ENCODE assay signal across 1 cellular context in the genomic region with DNA sequence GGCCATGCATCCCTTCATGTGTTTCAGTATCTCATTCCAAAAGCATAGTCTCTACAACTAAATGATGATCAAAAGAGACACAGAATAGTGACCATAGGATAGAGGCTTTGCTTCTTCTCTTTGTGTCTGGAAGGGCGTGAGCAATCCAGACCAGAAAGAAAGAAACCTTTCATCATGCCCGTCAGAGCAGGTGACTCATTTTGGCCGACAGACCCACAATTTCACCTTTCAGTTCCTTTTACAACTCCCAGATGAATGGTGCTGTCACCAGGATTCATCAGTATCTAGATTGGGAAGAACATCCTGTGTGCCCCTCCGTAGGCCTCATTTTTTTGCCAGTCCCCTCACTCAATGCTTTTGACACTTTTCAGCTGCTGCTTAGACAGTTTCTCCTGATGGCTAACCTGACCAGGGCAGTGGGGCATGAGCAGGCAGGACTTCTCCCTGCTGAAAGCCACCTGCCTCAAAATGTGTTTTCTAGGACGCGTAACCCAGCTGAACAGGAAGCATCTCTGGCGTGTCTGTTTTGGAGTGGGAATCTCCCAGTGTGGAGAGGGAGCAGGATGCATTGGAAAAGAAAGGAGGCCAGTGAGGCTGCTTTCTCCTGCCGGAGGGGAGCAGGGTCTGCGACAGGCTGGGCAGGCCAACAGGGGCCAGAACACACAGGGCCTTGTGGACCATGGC.
TF ChIP-seq lines count a peak whose summit lies in the region.

No MANE protein-coding gene starts in this region.

TF ChIP-seq in HepG2, 621 proteins besides CTCF, POLR2A, EP300 and RAD21 (continues in another document):
- peak; percentile 26; the same call in 1 of the 2 replicates for TF ChIP-seq RARA (CRISPR knock-in tag; IDR thresholded peaks at IDR 0.05)
- no peak for TF ChIP-seq SOX13 (IDR thresholded peaks at IDR 0.05)
- peak in 1 of 2 experiments; percentile 18; a peak in 1 of 4 replicates for TF ChIP-seq SOX13 (CRISPR knock-in tag; conservative IDR thresholded peaks at IDR 0.05 in 1 of 2, IDR thresholded peaks at IDR 0.05 in 1 of 2)
- no peak for TF ChIP-seq ZNF670 (CRISPR knock-in tag; IDR thresholded peaks at IDR 0.05; ENCODE audit: borderline replicate concordance)
- TF ChIP-seq, protein P1, sequence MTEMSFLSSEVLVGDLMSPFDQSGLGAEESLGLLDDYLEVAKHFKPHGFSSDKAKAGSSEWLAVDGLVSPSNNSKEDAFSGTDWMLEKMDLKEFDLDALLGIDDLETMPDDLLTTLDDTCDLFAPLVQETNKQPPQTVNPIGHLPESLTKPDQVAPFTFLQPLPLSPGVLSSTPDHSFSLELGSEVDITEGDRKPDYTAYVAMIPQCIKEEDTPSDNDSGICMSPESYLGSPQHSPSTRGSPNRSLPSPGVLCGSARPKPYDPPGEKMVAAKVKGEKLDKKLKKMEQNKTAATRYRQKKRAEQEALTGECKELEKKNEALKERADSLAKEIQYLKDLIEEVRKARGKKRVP (CRISPR knock-in tag; IDR thresholded peaks at IDR 0.05), result peak in 1 of 2 experiments; percentile 42; a peak in 1 of 4 replicates
- peak; percentile 27; the same call in 1 of the 2 replicates for TF ChIP-seq POLR2G (IDR thresholded peaks at IDR 0.05; ENCODE audit: low read depth, low read length)
- TF ChIP-seq HES4 (CRISPR knock-in tag; IDR thresholded peaks at IDR 0.05; ENCODE audit: borderline replicate concordance), result no peak
- no peak for TF ChIP-seq ZNF780A (CRISPR knock-in tag; IDR thresholded peaks at IDR 0.05)
- TF ChIP-seq SMARCC2 (IDR thresholded peaks at IDR 0.05), result no peak
- TF ChIP-seq, protein P2, sequence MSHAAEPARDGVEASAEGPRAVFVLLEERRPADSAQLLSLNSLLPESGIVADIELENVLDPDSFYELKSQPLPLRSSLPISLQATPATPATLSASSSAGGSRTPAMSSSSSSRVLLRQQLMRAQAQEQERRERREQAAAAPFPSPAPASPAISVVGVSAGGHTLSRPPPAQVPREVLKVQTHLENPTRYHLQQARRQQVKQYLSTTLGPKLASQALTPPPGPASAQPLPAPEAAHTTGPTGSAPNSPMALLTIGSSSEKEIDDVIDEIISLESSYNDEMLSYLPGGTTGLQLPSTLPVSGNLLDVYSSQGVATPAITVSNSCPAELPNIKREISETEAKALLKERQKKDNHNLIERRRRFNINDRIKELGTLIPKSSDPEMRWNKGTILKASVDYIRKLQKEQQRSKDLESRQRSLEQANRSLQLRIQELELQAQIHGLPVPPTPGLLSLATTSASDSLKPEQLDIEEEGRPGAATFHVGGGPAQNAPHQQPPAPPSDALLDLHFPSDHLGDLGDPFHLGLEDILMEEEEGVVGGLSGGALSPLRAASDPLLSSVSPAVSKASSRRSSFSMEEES (CRISPR knock-in tag; IDR thresholded peaks at IDR 0.05), result 0 out of 2 replicates have a peak, but pooled peaks have one; percentile 25
- TF ChIP-seq, protein P3, sequence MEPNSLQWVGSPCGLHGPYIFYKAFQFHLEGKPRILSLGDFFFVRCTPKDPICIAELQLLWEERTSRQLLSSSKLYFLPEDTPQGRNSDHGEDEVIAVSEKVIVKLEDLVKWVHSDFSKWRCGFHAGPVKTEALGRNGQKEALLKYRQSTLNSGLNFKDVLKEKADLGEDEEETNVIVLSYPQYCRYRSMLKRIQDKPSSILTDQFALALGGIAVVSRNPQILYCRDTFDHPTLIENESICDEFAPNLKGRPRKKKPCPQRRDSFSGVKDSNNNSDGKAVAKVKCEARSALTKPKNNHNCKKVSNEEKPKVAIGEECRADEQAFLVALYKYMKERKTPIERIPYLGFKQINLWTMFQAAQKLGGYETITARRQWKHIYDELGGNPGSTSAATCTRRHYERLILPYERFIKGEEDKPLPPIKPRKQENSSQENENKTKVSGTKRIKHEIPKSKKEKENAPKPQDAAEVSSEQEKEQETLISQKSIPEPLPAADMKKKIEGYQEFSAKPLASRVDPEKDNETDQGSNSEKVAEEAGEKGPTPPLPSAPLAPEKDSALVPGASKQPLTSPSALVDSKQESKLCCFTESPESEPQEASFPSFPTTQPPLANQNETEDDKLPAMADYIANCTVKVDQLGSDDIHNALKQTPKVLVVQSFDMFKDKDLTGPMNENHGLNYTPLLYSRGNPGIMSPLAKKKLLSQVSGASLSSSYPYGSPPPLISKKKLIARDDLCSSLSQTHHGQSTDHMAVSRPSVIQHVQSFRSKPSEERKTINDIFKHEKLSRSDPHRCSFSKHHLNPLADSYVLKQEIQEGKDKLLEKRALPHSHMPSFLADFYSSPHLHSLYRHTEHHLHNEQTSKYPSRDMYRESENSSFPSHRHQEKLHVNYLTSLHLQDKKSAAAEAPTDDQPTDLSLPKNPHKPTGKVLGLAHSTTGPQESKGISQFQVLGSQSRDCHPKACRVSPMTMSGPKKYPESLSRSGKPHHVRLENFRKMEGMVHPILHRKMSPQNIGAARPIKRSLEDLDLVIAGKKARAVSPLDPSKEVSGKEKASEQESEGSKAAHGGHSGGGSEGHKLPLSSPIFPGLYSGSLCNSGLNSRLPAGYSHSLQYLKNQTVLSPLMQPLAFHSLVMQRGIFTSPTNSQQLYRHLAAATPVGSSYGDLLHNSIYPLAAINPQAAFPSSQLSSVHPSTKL (CRISPR knock-in tag; IDR thresholded peaks at IDR 0.05), result peak; percentile 37; the same call in 1 of the 2 replicates
- peak; percentile 56; the same call in 1 of the 2 replicates for TF ChIP-seq ELF3 (CRISPR knock-in tag; IDR thresholded peaks at IDR 0.05)
- TF ChIP-seq, protein P4, sequence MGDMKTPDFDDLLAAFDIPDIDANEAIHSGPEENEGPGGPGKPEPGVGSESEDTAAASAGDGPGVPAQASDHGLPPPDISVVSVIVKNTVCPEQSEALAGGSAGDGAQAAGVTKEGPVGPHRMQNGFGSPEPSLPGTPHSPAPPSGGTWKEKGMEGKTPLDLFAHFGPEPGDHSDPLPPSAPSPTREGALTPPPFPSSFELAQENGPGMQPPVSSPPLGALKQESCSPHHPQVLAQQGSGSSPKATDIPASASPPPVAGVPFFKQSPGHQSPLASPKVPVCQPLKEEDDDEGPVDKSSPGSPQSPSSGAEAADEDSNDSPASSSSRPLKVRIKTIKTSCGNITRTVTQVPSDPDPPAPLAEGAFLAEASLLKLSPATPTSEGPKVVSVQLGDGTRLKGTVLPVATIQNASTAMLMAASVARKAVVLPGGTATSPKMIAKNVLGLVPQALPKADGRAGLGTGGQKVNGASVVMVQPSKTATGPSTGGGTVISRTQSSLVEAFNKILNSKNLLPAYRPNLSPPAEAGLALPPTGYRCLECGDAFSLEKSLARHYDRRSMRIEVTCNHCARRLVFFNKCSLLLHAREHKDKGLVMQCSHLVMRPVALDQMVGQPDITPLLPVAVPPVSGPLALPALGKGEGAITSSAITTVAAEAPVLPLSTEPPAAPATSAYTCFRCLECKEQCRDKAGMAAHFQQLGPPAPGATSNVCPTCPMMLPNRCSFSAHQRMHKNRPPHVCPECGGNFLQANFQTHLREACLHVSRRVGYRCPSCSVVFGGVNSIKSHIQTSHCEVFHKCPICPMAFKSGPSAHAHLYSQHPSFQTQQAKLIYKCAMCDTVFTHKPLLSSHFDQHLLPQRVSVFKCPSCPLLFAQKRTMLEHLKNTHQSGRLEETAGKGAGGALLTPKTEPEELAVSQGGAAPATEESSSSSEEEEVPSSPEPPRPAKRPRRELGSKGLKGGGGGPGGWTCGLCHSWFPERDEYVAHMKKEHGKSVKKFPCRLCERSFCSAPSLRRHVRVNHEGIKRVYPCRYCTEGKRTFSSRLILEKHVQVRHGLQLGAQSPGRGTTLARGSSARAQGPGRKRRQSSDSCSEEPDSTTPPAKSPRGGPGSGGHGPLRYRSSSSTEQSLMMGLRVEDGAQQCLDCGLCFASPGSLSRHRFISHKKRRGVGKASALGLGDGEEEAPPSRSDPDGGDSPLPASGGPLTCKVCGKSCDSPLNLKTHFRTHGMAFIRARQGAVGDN (CRISPR knock-in tag; IDR thresholded peaks at IDR 0.05), result peak; percentile 44; the same call in 1 of the 2 replicates
- peak; percentile 85 for TF ChIP-seq FOSL2 (CRISPR knock-in tag; IDR thresholded peaks at IDR 0.05)
- no peak for TF ChIP-seq CBX2 (IDR thresholded peaks at IDR 0.05; ENCODE audit: low read depth, low read length)
- TF ChIP-seq CBX2 (CRISPR knock-in tag; IDR thresholded peaks at IDR 0.05; ENCODE audit: low read depth), result no peak
- TF ChIP-seq SOX6 (IDR thresholded peaks at IDR 0.05), result no peak
- TF ChIP-seq SOX6 (CRISPR knock-in tag; IDR thresholded peaks at IDR 0.05), result peak; percentile 43; the same call in 1 of the 2 replicates
- TF ChIP-seq ZNF788 (CRISPR knock-in tag; IDR thresholded peaks at IDR 0.05; ENCODE audit: borderline replicate concordance), result no peak
- TF ChIP-seq CBFB (CRISPR knock-in tag; IDR thresholded peaks at IDR 0.05), result no peak
- TF ChIP-seq, protein P5, sequence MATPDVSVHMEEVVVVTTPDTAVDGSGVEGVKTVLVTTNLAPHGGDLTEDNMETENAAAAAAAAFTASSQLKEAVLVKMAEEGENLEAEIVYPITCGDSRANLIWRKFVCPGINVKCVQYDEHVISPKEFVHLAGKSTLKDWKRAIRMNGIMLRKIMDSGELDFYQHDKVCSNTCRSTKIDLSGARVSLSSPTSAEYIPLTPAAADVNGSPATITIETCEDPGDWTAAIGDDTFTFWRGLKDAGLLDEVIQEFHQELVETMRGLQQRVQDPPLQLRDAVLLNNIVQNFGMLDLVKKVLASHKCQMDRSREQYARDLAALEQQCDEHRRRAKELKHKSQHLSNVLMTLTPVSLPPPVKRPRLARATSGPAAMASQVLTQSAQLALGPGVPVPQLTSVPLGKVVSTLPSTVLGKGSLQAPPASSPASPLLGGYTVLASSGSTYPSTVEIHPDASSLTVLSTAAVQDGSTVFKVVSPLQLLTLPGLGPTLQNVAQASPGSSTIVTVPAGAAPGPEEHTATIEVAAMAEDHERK (CRISPR knock-in tag; IDR thresholded peaks at IDR 0.05; ENCODE audit: low read depth), result no peak
- TF ChIP-seq SOX5 (CRISPR knock-in tag; IDR thresholded peaks at IDR 0.05; ENCODE audit: borderline replicate concordance), result peak; percentile 55; the same call in 1 of the 2 replicates
- TF ChIP-seq, protein P6, sequence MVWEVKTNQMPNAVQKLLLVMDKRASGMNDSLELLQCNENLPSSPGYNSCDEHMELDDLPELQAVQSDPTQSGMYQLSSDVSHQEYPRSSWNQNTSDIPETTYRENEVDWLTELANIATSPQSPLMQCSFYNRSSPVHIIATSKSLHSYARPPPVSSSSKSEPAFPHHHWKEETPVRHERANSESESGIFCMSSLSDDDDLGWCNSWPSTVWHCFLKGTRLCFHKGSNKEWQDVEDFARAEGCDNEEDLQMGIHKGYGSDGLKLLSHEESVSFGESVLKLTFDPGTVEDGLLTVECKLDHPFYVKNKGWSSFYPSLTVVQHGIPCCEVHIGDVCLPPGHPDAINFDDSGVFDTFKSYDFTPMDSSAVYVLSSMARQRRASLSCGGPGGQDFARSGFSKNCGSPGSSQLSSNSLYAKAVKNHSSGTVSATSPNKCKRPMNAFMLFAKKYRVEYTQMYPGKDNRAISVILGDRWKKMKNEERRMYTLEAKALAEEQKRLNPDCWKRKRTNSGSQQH (CRISPR knock-in tag; IDR thresholded peaks at IDR 0.05; ENCODE audit: low read depth), result no peak
- no peak for TF ChIP-seq CHCHD3 (CRISPR knock-in tag; IDR thresholded peaks at IDR 0.05)
- TF ChIP-seq, protein P7, sequence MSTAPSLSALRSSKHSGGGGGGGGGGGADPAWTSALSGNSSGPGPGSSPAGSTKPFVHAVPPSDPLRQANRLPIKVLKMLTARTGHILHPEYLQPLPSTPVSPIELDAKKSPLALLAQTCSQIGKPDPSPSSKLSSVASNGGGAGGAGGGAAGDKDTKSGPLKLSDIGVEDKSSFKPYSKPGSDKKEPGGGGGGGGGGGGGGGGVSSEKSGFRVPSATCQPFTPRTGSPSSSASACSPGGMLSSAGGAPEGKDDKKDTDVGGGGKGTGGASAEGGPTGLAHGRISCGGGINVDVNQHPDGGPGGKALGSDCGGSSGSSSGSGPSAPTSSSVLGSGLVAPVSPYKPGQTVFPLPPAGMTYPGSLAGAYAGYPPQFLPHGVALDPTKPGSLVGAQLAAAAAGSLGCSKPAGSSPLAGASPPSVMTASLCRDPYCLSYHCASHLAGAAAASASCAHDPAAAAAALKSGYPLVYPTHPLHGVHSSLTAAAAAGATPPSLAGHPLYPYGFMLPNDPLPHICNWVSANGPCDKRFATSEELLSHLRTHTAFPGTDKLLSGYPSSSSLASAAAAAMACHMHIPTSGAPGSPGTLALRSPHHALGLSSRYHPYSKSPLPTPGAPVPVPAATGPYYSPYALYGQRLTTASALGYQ (CRISPR knock-in tag; IDR thresholded peaks at IDR 0.05), result no peak
- TF ChIP-seq ZC3H4 (CRISPR knock-in tag; IDR thresholded peaks at IDR 0.05; ENCODE audit: borderline replicate concordance), result no peak
- no peak for TF ChIP-seq BHLHE40 (IDR thresholded peaks at IDR 0.05; ENCODE audit: low read length)
